Comparison of ENCODE assay signal across 28 cellular contexts in the genomic region with DNA sequence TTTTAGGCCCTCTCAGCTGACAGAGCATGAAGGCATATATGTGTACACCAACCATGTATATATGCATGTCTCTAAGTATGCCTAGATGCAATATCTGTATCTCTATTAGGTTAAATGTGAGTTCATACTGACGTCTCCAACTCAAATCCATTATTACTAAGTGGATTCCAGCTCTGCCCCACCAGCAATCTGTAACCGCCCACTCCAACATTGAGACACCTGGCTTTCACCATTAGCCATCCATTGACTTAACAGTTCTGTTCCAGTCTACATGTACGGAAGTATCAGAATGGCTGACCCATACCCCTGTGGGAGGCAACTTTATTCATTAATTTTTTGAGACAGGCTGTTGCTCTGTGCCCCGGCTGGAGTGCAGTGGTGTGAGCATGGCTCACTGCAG. TPM values are rescaled to one million over a fixed set of nuclear protein-coding genes. Genes with fewer than 3 reads are reported as not detected.
DNase-seq lines count a peak whose midpoint lies in the region; ATAC-seq and TF ChIP-seq lines count a peak whose summit lies in the region.
"Had no signal": no experiment of that assay in that cellular context is flagged by ENCODE, and none has a peak within 500 bp of the region (broad histone marks: within the 10 kb centered on the region; RNA-seq: fewer than 3 reads in every experiment).

No MANE protein-coding gene starts in this region.

- peaks cover 15 to 66% (median 44%) of the 10 kb centered on the region in 12 donors for H3K4me1 ChIP-seq in heart left ventricle
- peaks cover 18 to 66% (median 56%) of the 10 kb centered on the region in 9 donors for H3K4me1 ChIP-seq in heart right ventricle

- peak overlapping the region in 1 of 3 experiments; percentile 29 for H3K4me3 Mint-ChIP-seq in nephron
- peak overlapping the region; percentile 26 for H3K4me3 Mint-ChIP-seq in type B pancreatic cell
- H3K4me3 Mint-ChIP-seq: activated naive CD4-positive, alpha-beta T cell treated with anti-CD3 and anti-CD28 coated beads, Interleukin-2, amount 10 ng/mL, durations not matched to agents 7 days and 5 days; CD4-positive, CD25-positive, alpha-beta regulatory T cell; stimulated activated memory B cell treated with anti-CD40 and anti-IgM and Interleukin-4, amounts not matched to agents 10 μg/mL and 1 μg/mL and 100 μg/mL, for 72 hours; T-helper 1 cell treated with Interleukin-12 subunit alpha and Interleukin-12 subunit beta and Interleukin-4 antibody, amounts not matched to agents 30 μg/mL and 1 μg/mL, for 36 hours had no signal

- intact Hi-C loops in heart left ventricle (cut with DNase I) (no loop called here), heart right ventricle (cut with DNase I) (loop anchor here in 2 of 10 donors (2.0 to 5.0 kb wide), 2 partner anchors 43 to 58 kb away; no protein-coding TSS in a partner anchor)

- H3K4me3 ChIP-seq in heart left ventricle = no peak overlapping the region
- no peak overlapping the region for H3K4me3 ChIP-seq in heart right ventricle
- H3K4me3 ChIP-seq: adrenal gland, body of pancreas, dorsolateral prefrontal cortex, GM23248 had no signal

- H3K36me3 Mint-ChIP-seq in nephron (ENCODE audit: low read depth) (no peaks in the 10 kb centered on the region), type B pancreatic cell (no peaks in the 10 kb centered on the region)
- H3K36me3 Mint-ChIP-seq: activated naive CD4-positive, alpha-beta T cell treated with anti-CD3 and anti-CD28 coated beads, Interleukin-2, amount 10 ng/mL, durations not matched to agents 7 days and 5 days; CD4-positive, CD25-positive, alpha-beta regulatory T cell; naive B cell; stimulated activated memory B cell treated with anti-CD40 and anti-IgM and Interleukin-4, amounts not matched to agents 10 μg/mL and 1 μg/mL and 100 μg/mL, for 72 hours had no signal

- H3K27ac Mint-ChIP-seq in nephron (peak overlapping the region; percentile 25 to 85 (median 49)), type B pancreatic cell (peak overlapping the region; percentile 91)
- H3K27ac Mint-ChIP-seq: activated naive CD4-positive, alpha-beta T cell treated with anti-CD3 and anti-CD28 coated beads, Interleukin-2, amount 10 ng/mL, durations not matched to agents 7 days and 5 days; CD4-positive, CD25-positive, alpha-beta regulatory T cell; stimulated activated memory B cell treated with anti-CD40 and anti-IgM and Interleukin-4, amounts not matched to agents 10 μg/mL and 1 μg/mL and 100 μg/mL, for 72 hours; T-helper 1 cell treated with Interleukin-12 subunit alpha and Interleukin-12 subunit beta and Interleukin-4 antibody, amounts not matched to agents 30 μg/mL and 1 μg/mL, for 36 hours had no signal

- TF ChIP-seq CTCF in heart left ventricle (IDR thresholded peaks at IDR 0.05) (no peak), heart right ventricle (IDR thresholded peaks at IDR 0.05) (no peak), nephron (IDR thresholded peaks at IDR 0.05; ENCODE audit: unreplicated experiment in 3 of 3) (no peak), type B pancreatic cell (conservative IDR thresholded peaks at IDR 0.05) (no peak)

- no peaks in the 10 kb centered on the region for H3K36me3 ChIP-seq in heart left ventricle
- H3K36me3 ChIP-seq in heart right ventricle = no peaks in the 10 kb centered on the region
- H3K36me3 ChIP-seq: adrenal gland had no signal

- no peak for TF ChIP-seq POLR2A in heart left ventricle (IDR thresholded peaks at IDR 0.05)

- peak overlapping the region in 9 of 12 donors; percentile 2 to 76 (median 41) for H3K27ac ChIP-seq in heart left ventricle
- peak overlapping the region in 5 of 10 donors; percentile 18 to 79 (median 41) for H3K27ac ChIP-seq in heart right ventricle
- H3K27ac ChIP-seq in epithelial cell of prostate = peak overlapping the region; percentile 94
- H3K27ac ChIP-seq: body of pancreas, dorsolateral prefrontal cortex, GM23248 had no signal

- ATAC-seq in heart left ventricle (no peak), heart right ventricle (no peak), GM21576 (IDR thresholded peaks at IDR 0.05; ENCODE audit: unreplicated experiment) (no peak)
- ATAC-seq: activated CD4-positive, CD25-positive, alpha-beta regulatory T cell treated with anti-CD3 and anti-CD28 coated beads, Interleukin-2, amount 50 U/mL, for 24 hours; SK-N-SH treated with all-trans-retinoic acid at 6 μM for 48 hours; stimulated activated memory B cell treated with anti-CD40 and anti-IgM and Interleukin-4, amounts not matched to agents 10 μg/mL and 1 μg/mL and 100 μg/mL, for 72 hours had no signal

- H3K9me3 ChIP-seq in heart left ventricle (peaks cover 0 to 3% (median 0%) of the 10 kb centered on the region in 12 donors), heart right ventricle (no peaks in the 10 kb centered on the region)
- H3K9me3 ChIP-seq: adrenal gland, body of pancreas had no signal

- DNase-seq in heart left ventricle = no peak
- DNase-seq in heart right ventricle = no peak
- no peak for DNase-seq in epithelial cell of prostate (ENCODE audit: low read depth, low spot score)
- no peak for DNase-seq in type B pancreatic cell (ENCODE audit: extremely low spot score, unreplicated experiment)
- no peak for DNase-seq in stimulated activated naive CD4-positive, alpha-beta T cell (lab: John Stamatoyannopoulos, UW)
- no peak for DNase-seq in cerebellar nuclear complex (lab: John Stamatoyannopoulos, UW)
- DNase-seq: 8988T; activated CD4-positive, alpha-beta T cell treated with anti-CD3 and anti-CD28 coated beads, Interleukin-2, amount 50 U/mL, for 48 hours; activated naive CD4-positive, alpha-beta T cell treated with anti-CD3 and anti-CD28 coated beads, Interleukin-2, amount 10 ng/mL, durations not matched to agents 7 days and 5 days; CD4-positive, CD25-positive, alpha-beta regulatory T cell; dorsolateral prefrontal cortex; glutamatergic neuron; GM23248; MV-4-11; naive B cell; NCI-H1436 treated with DMSO at 0.1 percent for 48 hours; NCI-H2081 treated with DMSO at 0.1 percent for 48 hours; NCI-H774; nucleus accumbens; stimulated activated CD4-positive, alpha-beta T cell treated with anti-CD3 and anti-CD28 coated beads, Interleukin-15, amount 100 ng/mL, for 24 hours had no signal

- peaks cover 31% of the 10 kb centered on the region for H3K27me3 Mint-ChIP-seq in nephron (ENCODE audit: low read depth)
- no peaks in the 10 kb centered on the region for H3K27me3 Mint-ChIP-seq in type B pancreatic cell

- WGBS in heart left ventricle, 4 donors = 86 to 92% (median 88%) methylated on average over 4 of the region's 4 CpGs
- WGBS in heart right ventricle, 2 donors = 91 to 93% methylated on average over 4 of the region's 4 CpGs

- H3K4me1 Mint-ChIP-seq in nephron = peaks cover 37% of the 10 kb centered on the region
- peaks cover 27% of the 10 kb centered on the region for H3K4me1 Mint-ChIP-seq in type B pancreatic cell (ENCODE audit: unreplicated experiment)
- H3K4me1 Mint-ChIP-seq: activated naive CD4-positive, alpha-beta T cell treated with anti-CD3 and anti-CD28 coated beads, Interleukin-2, amount 10 ng/mL, durations not matched to agents 7 days and 5 days; CD4-positive, CD25-positive, alpha-beta regulatory T cell had no signal

- H3K9me3 Mint-ChIP-seq in nephron (no peaks in the 10 kb centered on the region), type B pancreatic cell (no peaks in the 10 kb centered on the region)
- H3K9me3 Mint-ChIP-seq: CD4-positive, CD25-positive, alpha-beta regulatory T cell; naive B cell; stimulated activated memory B cell treated with anti-CD40 and anti-IgM and Interleukin-4, amounts not matched to agents 10 μg/mL and 1 μg/mL and 100 μg/mL, for 72 hours; T-helper 1 cell treated with Interleukin-12 subunit alpha and Interleukin-12 subunit beta and Interleukin-4 antibody, amounts not matched to agents 30 μg/mL and 1 μg/mL, for 36 hours had no signal

- H3K27me3 ChIP-seq in heart left ventricle = no peaks in the 10 kb centered on the region
- no peaks in the 10 kb centered on the region for H3K27me3 ChIP-seq in heart right ventricle
- H3K27me3 ChIP-seq: adrenal gland, body of pancreas, dorsolateral prefrontal cortex had no signal

RNA-seq across cellular contexts. Expression of gene SH3TC1, which starts 15.0 kb away (rescaled TPM):
- 10 to 100 TPM in 6 of 9 donors, 1 to 10 TPM in 3; 6.0 to 45.9 (median 11.5) TPM for total RNA-seq in heart left ventricle
- polyA plus RNA-seq in heart left ventricle = 1 to 10 TPM; 5.8 to 8.1 TPM
- total RNA-seq in heart right ventricle = 10 to 100 TPM in 7 of 10 donors, 1 to 10 TPM in 3; 7.4 to 22.8 (median 12.7) TPM
- polyA plus RNA-seq in heart right ventricle = 1 to 10 TPM; 7.9 to 8.0 TPM
- 5.4 and 6.9 TPM in 2 replicates for total RNA-seq in type B pancreatic cell (ENCODE audit: low replicate concordance)

RNA-seq across cellular contexts. Expression of gene ABLIM2, which starts 25.4 kb away (rescaled TPM):
- total RNA-seq in heart left ventricle (10 to 100 TPM; 14.3 to 25.8 (median 18.4) TPM), heart right ventricle (10 to 100 TPM; 11.6 to 27.8 (median 17.7) TPM), type B pancreatic cell (ENCODE audit: low replicate concordance) (2.6 and 3.4 TPM in 2 replicates)
- polyA plus RNA-seq in heart left ventricle (10 to 100 TPM; 11.1 to 27.9 TPM), heart right ventricle (1 to 10 TPM; 7.2 to 9.1 TPM)
- total RNA-seq: GM23248 had no signal
- polyA plus RNA-seq: GM23248 had no signal
